12 cellular contexts compared by ENCODE assay signal in genomic region chr3:17678116-17678741, GRCh38.
DNase-seq lines count a peak whose midpoint lies in the region; ATAC-seq and TF ChIP-seq lines count a peak whose summit lies in the region.
"Had no signal": no experiment of that assay in that cellular context is flagged by ENCODE, and none has a peak within 500 bp of the region (broad histone marks: within the 10 kb centered on the region; RNA-seq: fewer than 3 reads in every experiment).

No MANE protein-coding gene starts in this region.

- TF ChIP-seq POLR2A in prostate gland (IDR thresholded peaks at IDR 0.05) = no peak

- no peaks in the 10 kb centered on the region for H3K36me3 ChIP-seq in prostate gland

- no peaks in the 10 kb centered on the region for H3K27me3 ChIP-seq in prostate gland (replicated peaks; ENCODE audit: insufficient read depth)

- peaks cover 4% of the 10 kb centered on the region for H3K4me1 ChIP-seq in prostate gland (replicated peaks)

- intact Hi-C loops in prostate gland (cut with DNase I) = no loop called here

- ATAC-seq in GM19023 (IDR thresholded peaks at IDR 0.05; ENCODE audit: unreplicated experiment) (peak; percentile 69), HG03135 (IDR thresholded peaks at IDR 0.05; ENCODE audit: unreplicated experiment) (peak; percentile 73)

- in situ Hi-C loops in ACHN (cut with HindIII; ENCODE audit: low pct_ligation_motif_present, low pct_unique_long_range_greater_than_20kb, low sequenced_read_pairs) = no loop called here

- DNase-seq in ACHN (peak; percentile 40), choroid plexus epithelial cell (ENCODE audit: low read depth) (peak; percentile 52), prostate gland (ENCODE audit: low spot score) (no peak), HPDE6-E6E7 (ENCODE audit: extremely low spot score) (no peak), HuH-7 (ENCODE audit: low spot score) (no peak)
- DNase-seq in central memory CD4-positive, alpha-beta T cell = no peak
- DNase-seq: activated CD8-positive, alpha-beta memory T cell treated with anti-CD3 and anti-CD28 coated beads for 24 hours; Calu3; H9; NCI-H446 treated with DMSO at 0.1 percent for 48 hours had no signal

- TF ChIP-seq CTCF in choroid plexus epithelial cell (conservative IDR thresholded peaks at IDR 0.05; ENCODE audit: low read depth, low read length) = no peak
- TF ChIP-seq CTCF in prostate gland (IDR thresholded peaks at IDR 0.05) = no peak

- no peaks in the 10 kb centered on the region for H3K9me3 ChIP-seq in prostate gland

- H3K27ac ChIP-seq in prostate gland = no peak overlapping the region

- H3K4me3 ChIP-seq in choroid plexus epithelial cell (ENCODE audit: low read depth, low read length) (no peak overlapping the region), prostate gland (no peak overlapping the region)

Comparison
In these comparisons a context has a peak if more than half of its experiments do, and no peak if none do; other contexts are left out.
1. DNase-seq: peak in ACHN (single experiment) and choroid plexus epithelial cell (single experiment); none in prostate gland (single experiment), HPDE6-E6E7 (single experiment), central memory CD4-positive, alpha-beta T cell (single experiment) and HuH-7 (single experiment).